In the genomic region with DNA sequence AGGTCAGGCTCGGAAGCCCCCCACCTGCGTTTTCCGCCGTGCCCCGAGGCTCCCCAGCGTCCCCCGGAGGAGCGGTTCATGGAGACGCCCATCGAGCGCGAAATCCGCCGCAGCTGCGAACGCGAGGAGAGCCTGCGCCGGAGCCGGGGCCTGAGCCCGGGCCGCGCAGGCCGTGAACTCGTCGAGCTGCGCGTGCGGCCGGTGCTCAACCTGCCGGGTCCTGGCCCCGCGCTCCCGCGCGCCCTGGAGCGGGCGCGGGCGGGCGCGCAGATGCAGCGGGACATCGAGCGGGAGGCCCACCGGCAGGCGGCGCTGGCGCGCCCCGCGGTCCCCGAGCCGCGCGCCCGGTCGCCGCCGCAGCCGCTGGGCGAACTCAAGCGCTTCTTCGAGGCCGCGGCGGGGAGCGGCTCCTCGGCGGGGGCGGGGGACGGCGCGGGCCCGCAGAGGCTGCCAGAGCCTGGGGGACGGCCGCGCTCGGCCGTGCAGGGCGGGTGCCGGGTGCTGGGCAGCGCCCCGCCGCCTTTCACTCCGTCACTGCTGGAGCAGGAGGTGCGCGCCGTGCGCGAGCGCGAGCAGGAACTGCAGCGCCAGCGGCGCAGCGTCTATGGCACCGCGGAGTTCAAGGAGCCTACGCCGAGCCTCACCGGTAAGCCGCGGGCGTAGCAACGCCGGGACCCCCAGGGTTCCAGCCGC, we compare ENCODE assay signal across 8 cellular contexts. TPM values are rescaled to one million over a fixed set of nuclear protein-coding genes. Genes with fewer than 3 reads are reported as not detected.
DNase-seq lines count a peak whose midpoint lies in the region; ATAC-seq, FAIRE-seq and TF ChIP-seq lines count a peak whose summit lies in the region.

No MANE protein-coding gene starts in this region.

- in situ Hi-C loops in transverse colon (cut with MboI; ENCODE audit: low pct_ligation_motif_present in 1 of 4, low pct_unique_long_range_greater_than_20kb in 1 of 4, low sequenced_read_pairs in 3 of 4): loop anchor here in 3 of 4 donors (10.0 to 25.0 kb wide), 3 partner anchors 186 to 486 kb away; a partner anchor contains a TSS

- H3K4me3 ChIP-seq in SK-N-MC (peak overlapping the region; percentile 83), pancreas (peak overlapping the region; percentile 80 to 88 (median 84)), transverse colon (peak overlapping the region; percentile 44 to 84 (median 70))

- no peak for TF ChIP-seq EP300 in transverse colon (IDR thresholded peaks at IDR 0.05; ENCODE audit: low read depth)

- peaks cover 45% of the 10 kb centered on the region for H3K4me1 Mint-ChIP-seq in CD14-positive monocyte
- peaks cover 16% of the 10 kb centered on the region for H3K4me1 Mint-ChIP-seq in activated naive CD8-positive, alpha-beta T cell treated with anti-CD3 and anti-CD28 coated beads for 36 hours

- H3K36me3 ChIP-seq in SK-N-MC (ENCODE audit: insufficient read depth, low read length) (no peaks in the 10 kb centered on the region), pancreas (no peaks in the 10 kb centered on the region), transverse colon (no peaks in the 10 kb centered on the region)

- H3K27me3 ChIP-seq in pancreas (no peaks in the 10 kb centered on the region), transverse colon (no peaks in the 10 kb centered on the region)

- H3K27me3 Mint-ChIP-seq in CD14-positive monocyte (ENCODE audit: low read depth in 3 of 3): peaks cover 18 to 45% (median 34%) of the 10 kb centered on the region in 3 donors
- H3K27me3 Mint-ChIP-seq in activated naive CD8-positive, alpha-beta T cell treated with anti-CD3 and anti-CD28 coated beads for 36 hours: no peaks in the 10 kb centered on the region

- peak; percentile 63 for TF ChIP-seq POLR2A in transverse colon (IDR thresholded peaks at IDR 0.05)

- peak overlapping the region; percentile 97 to 99 for H3K4me3 Mint-ChIP-seq in CD14-positive monocyte
- peak overlapping the region; percentile 89 for H3K4me3 Mint-ChIP-seq in activated naive CD8-positive, alpha-beta T cell treated with anti-CD3 and anti-CD28 coated beads for 36 hours

- 0 to 1% methylated on average over 84 to 108 of the region's 108 CpGs for WGBS in pancreas, 2 donors
- 1% methylated on average over 74 of the region's 108 CpGs; no CpG with 5 or more reads in 1 of the 2 donors for WGBS in transverse colon (ENCODE audit: low coverage in 1 of 2), 2 donors

- no peak overlapping the region for H3K27ac ChIP-seq in SK-N-MC
- peak overlapping the region; percentile 93 to 98 (median 96) for H3K27ac ChIP-seq in pancreas
- peak overlapping the region; percentile 95 to 98 (median 97) for H3K27ac ChIP-seq in transverse colon

- no peaks in the 10 kb centered on the region for H3K9me3 Mint-ChIP-seq in CD14-positive monocyte
- H3K9me3 Mint-ChIP-seq in activated naive CD8-positive, alpha-beta T cell treated with anti-CD3 and anti-CD28 coated beads for 36 hours: no peaks in the 10 kb centered on the region

- intact Hi-C loops in CD14-positive monocyte (cut with micrococcal nuclease) (loop anchor here in 1 of 2 donors (5.0 kb wide), 1 partner anchor 191 kb away; no protein-coding TSS in a partner anchor), Right ventricle myocardium superior (cut with DNase I) (loop anchor here (5.0 to 10.0 kb wide), 2 partner anchors 61 to 191 kb away; a partner anchor contains a TSS), pancreas (cut with DNase I) (loop anchor here in 2 of 3 donors (5.0 kb wide), 1 partner anchor 191 kb away; no protein-coding TSS in a partner anchor), transverse colon (cut with DNase I; ENCODE audit: low total_unique reads) (loop anchor here (5.0 kb wide), 1 partner anchor 64 kb away; a partner anchor contains a TSS)

- H3K27ac Mint-ChIP-seq in CD14-positive monocyte: peak overlapping the region in 4 of 7 donors; percentile 79 to 89 (median 87)
- H3K27ac Mint-ChIP-seq in activated naive CD8-positive, alpha-beta T cell treated with anti-CD3 and anti-CD28 coated beads for 36 hours: no peak overlapping the region

- FAIRE-seq in pancreas (lab: Jason Lieb, UNC): no peak

- peaks cover 0 to 3% of the 10 kb centered on the region in 2 donors for H3K36me3 Mint-ChIP-seq in CD14-positive monocyte
- H3K36me3 Mint-ChIP-seq in activated naive CD8-positive, alpha-beta T cell treated with anti-CD3 and anti-CD28 coated beads for 36 hours: no peaks in the 10 kb centered on the region

- peak; percentile 58 for TF ChIP-seq CTCF in CD14-positive monocyte (IDR thresholded peaks at IDR 0.05)
- peak in 2 of 4 donors; percentile 12 to 30 for TF ChIP-seq CTCF in pancreas (IDR thresholded peaks at IDR 0.05)
- peak; percentile 2 to 56 (median 40) for TF ChIP-seq CTCF in transverse colon (IDR thresholded peaks at IDR 0.05)

- H3K9ac ChIP-seq in SK-N-MC (ENCODE audit: insufficient read length): peak overlapping the region; percentile 17

- H3K4me1 ChIP-seq in pancreas (peaks cover 3 to 11% (median 10%) of the 10 kb centered on the region in 3 donors), transverse colon (peaks cover 11 to 52% (median 31%) of the 10 kb centered on the region in 4 donors)

- H3K9me3 ChIP-seq in SK-N-MC (ENCODE audit: low read depth, low read length) (no peaks in the 10 kb centered on the region), pancreas (no peaks in the 10 kb centered on the region), transverse colon (no peaks in the 10 kb centered on the region)

- no peak for DNase-seq in CD14-positive monocyte (ENCODE audit: low spot score)
- DNase-seq in HuH-7.5 (ENCODE audit: low spot score): peak; percentile 76
- DNase-seq in SK-N-MC (ENCODE audit: low read depth, low spot score): no peak
- peak; percentile 85 for DNase-seq in activated naive CD8-positive, alpha-beta T cell treated with anti-CD3 and anti-CD28 coated beads for 36 hours
- peak; percentile 87 for DNase-seq in Right ventricle myocardium superior
- DNase-seq in pancreas: peak; percentile 71 to 94 (median 85)
- DNase-seq in transverse colon: peak; percentile 80

- ATAC-seq in GM19328 (IDR thresholded peaks at IDR 0.05; ENCODE audit: unreplicated experiment) (peak; percentile 47), Right ventricle myocardium superior (ENCODE audit: poor library complexity) (peak; percentile 38), pancreas (peak; percentile 33 to 62 (median 44))

RNA-seq across cellular contexts. Expression of a gene that starts 0.8 kb away (rescaled TPM):
- polyA plus RNA-seq in CD14-positive monocyte (under 1 TPM; 0.42 to 0.52 TPM), pancreas (10 to 100 TPM; 13.3 to 21.4 TPM)
- total RNA-seq in activated naive CD8-positive, alpha-beta T cell treated with anti-CD3 and anti-CD28 coated beads for 36 hours: under 1 TPM; 0.20 to 0.31 TPM
- total RNA-seq in Right ventricle myocardium superior (7.9 TPM), pancreas (1 to 10 TPM; 6.4 to 9.4 (median 7.4) TPM), transverse colon (100 to 1,000 TPM in 1 of 4 donors, 10 to 100 TPM in 3; 23.8 to 115 (median 35.8) TPM)

RNA-seq across cellular contexts. Expression of a gene that starts 11.5 kb away (rescaled TPM):
- polyA plus RNA-seq in CD14-positive monocyte: not detected
- not detected for total RNA-seq in activated naive CD8-positive, alpha-beta T cell treated with anti-CD3 and anti-CD28 coated beads for 36 hours
- not detected for total RNA-seq in Right ventricle myocardium superior
- 10 to 100 TPM in 5 of 6 donors, 1 to 10 TPM in 1; 5.6 to 21.2 (median 15.9) TPM for total RNA-seq in pancreas
- 100 to 1,000 TPM in 1 of 2 donors, 10 to 100 TPM in 1; 61.9 to 155 TPM for polyA plus RNA-seq in pancreas
- under 1 TPM in 2 of 4 donors, not detected in 2; 0.14 to 0.32 TPM for total RNA-seq in transverse colon

RNA-seq across cellular contexts. Expression of a gene that starts 12.2 kb away (rescaled TPM):
- polyA plus RNA-seq in CD14-positive monocyte: not detected
- total RNA-seq in activated naive CD8-positive, alpha-beta T cell treated with anti-CD3 and anti-CD28 coated beads for 36 hours: not detected
- total RNA-seq in Right ventricle myocardium superior: not detected
- not detected for total RNA-seq in pancreas
- polyA plus RNA-seq in pancreas: not detected
- 1 to 10 TPM in 1 of 4 donors, under 1 TPM in 1, not detected in 2; 0.64 to 1.1 TPM for total RNA-seq in transverse colon

RNA-seq across cellular contexts. Expression of a gene that starts 17.2 kb away (rescaled TPM):
- polyA plus RNA-seq in CD14-positive monocyte (1 to 10 TPM in 1 of 2 donors, under 1 TPM in 1; 0.78 to 1.4 TPM), pancreas (10 to 100 TPM; 17.2 TPM)
- total RNA-seq in activated naive CD8-positive, alpha-beta T cell treated with anti-CD3 and anti-CD28 coated beads for 36 hours: 10 to 100 TPM; 66.7 to 68.0 TPM
- total RNA-seq in Right ventricle myocardium superior (51.1 TPM), pancreas (10 to 100 TPM in 4 of 6 donors, 1 to 10 TPM in 2; 7.9 to 24.3 (median 15.1) TPM), transverse colon (10 to 100 TPM in 3 of 4 donors, 1 to 10 TPM in 1; 7.6 to 37.5 (median 36.8) TPM)

RNA-seq across cellular contexts. Expression of a gene that starts 41.8 kb away (rescaled TPM):
- polyA plus RNA-seq in CD14-positive monocyte (10 to 100 TPM; 54.9 to 61.5 TPM), pancreas (1 to 10 TPM; 1.4 to 3.1 TPM)
- total RNA-seq in activated naive CD8-positive, alpha-beta T cell treated with anti-CD3 and anti-CD28 coated beads for 36 hours: 10 to 100 TPM; 48.2 to 48.5 TPM
- total RNA-seq in Right ventricle myocardium superior (5.3 TPM), pancreas (1 to 10 TPM in 5 of 6 donors, under 1 TPM in 1; 0.88 to 8.2 (median 1.9) TPM), transverse colon (1 to 10 TPM in 3 of 4 donors, under 1 TPM in 1; 0.37 to 2.1 (median 1.5) TPM)

Comparison
In these comparisons a context has a peak if more than half of its experiments do, and no peak if none do; other contexts are left out.
1. DNase-seq: peak in HuH-7.5 (single experiment), activated naive CD8-positive, alpha-beta T cell treated with anti-CD3 and anti-CD28 coated beads for 36 hours (single experiment), Right ventricle myocardium superior (single experiment), pancreas (6 of 6) and transverse colon (single experiment); none in CD14-positive monocyte (single experiment) and SK-N-MC (single experiment).
2. Peak in every context shown above with its lines, with median percentiles within 50 percentile points of each other: ATAC-seq and H3K4me3 ChIP-seq.